In genomic region chr19:10332965-10333757, GRCh38 we compare ENCODE assay signal across 1 cellular context.
TF ChIP-seq lines count a peak whose summit lies in the region.

TSS of gene RAVER1 (minus strand) at chr19:10333529. CDS start at chr19:10333507, 22 bp downstream.

TF ChIP-seq in H1, 55 proteins besides CTCF, POLR2A, EP300 and RAD21:
- TF ChIP-seq CREB1 (IDR thresholded peaks at IDR 0.05): no peak; the same call in 1 of the 2 replicates
- no peak for TF ChIP-seq CEBPB (IDR thresholded peaks at IDR 0.05; ENCODE audit: low read depth, low read length)
- TF ChIP-seq POU5F1 (IDR thresholded peaks at IDR 0.05; ENCODE audit: low read depth, low read length): no peak
- no peak for TF ChIP-seq TCF12 (IDR thresholded peaks at IDR 0.05; ENCODE audit: low read depth, low read length)
- TF ChIP-seq EGR1 (IDR thresholded peaks at IDR 0.05; ENCODE audit: borderline replicate concordance, low read depth, low read length): no peak
- no peak for TF ChIP-seq ATF3 (IDR thresholded peaks at IDR 0.05; ENCODE audit: insufficient read depth, low read depth, low read length)
- TF ChIP-seq YY1 (IDR thresholded peaks at IDR 0.05; ENCODE audit: low read depth, low read length): peak; percentile 96
- peak; percentile 88 for TF ChIP-seq TAF1 (IDR thresholded peaks at IDR 0.05; ENCODE audit: low read depth, low read length)
- TF ChIP-seq GTF2F1 (IDR thresholded peaks at IDR 0.05; ENCODE audit: borderline replicate concordance, low read depth, low read length): no peak
- TF ChIP-seq SUZ12 (IDR thresholded peaks at IDR 0.05; ENCODE audit: low read length): no peak
- TF ChIP-seq NRF1 (IDR thresholded peaks at IDR 0.05; ENCODE audit: low read depth, low read length): peak; percentile 70
- no peak for TF ChIP-seq HDAC6 (IDR thresholded peaks at IDR 0.05; ENCODE audit: low read depth, low read length)
- peak; percentile 77 for TF ChIP-seq KDM5A (IDR thresholded peaks at IDR 0.05; ENCODE audit: low read length)
- TF ChIP-seq KDM1A (IDR thresholded peaks at IDR 0.05; ENCODE audit: borderline replicate concordance, low read length): no peak; the same call in 1 of the 2 replicates
- TF ChIP-seq ASH2L (IDR thresholded peaks at IDR 0.05; ENCODE audit: low read length): peak; percentile 92
- TF ChIP-seq RFX5 (IDR thresholded peaks at IDR 0.05; ENCODE audit: borderline replicate concordance, low read depth, low read length): no peak
- TF ChIP-seq KDM4A (IDR thresholded peaks at IDR 0.05; ENCODE audit: low read depth, low read length, severe bottlenecking): peak; percentile 28
- TF ChIP-seq USF2 (IDR thresholded peaks at IDR 0.05; ENCODE audit: low read length): no peak
- TF ChIP-seq SP1 (IDR thresholded peaks at IDR 0.05; ENCODE audit: low read depth, low read length): peak; percentile 54; the same call in 1 of the 2 replicates
- TF ChIP-seq BRCA1 (IDR thresholded peaks at IDR 0.05; ENCODE audit: low read depth, low read length): no peak
- no peak for TF ChIP-seq CBX8 (IDR thresholded peaks at IDR 0.05; ENCODE audit: borderline replicate concordance, low read depth, low read length)
- peak in 1 of 2 experiments; percentile 50; a peak in 1 of 4 replicates for TF ChIP-seq SIN3A (conservative IDR thresholded peaks at IDR 0.05 in 1 of 2, IDR thresholded peaks at IDR 0.05 in 1 of 2; ENCODE audit: low read depth in 1 of 2, low read length in 2 of 2)
- TF ChIP-seq NANOG (IDR thresholded peaks at IDR 0.05; ENCODE audit: insufficient read depth, low read depth, low read length, poor library complexity, severe bottlenecking): no peak
- no peak for TF ChIP-seq RNF2 (IDR thresholded peaks at IDR 0.05; ENCODE audit: borderline replicate concordance, low read depth, low read length, missing control alignments, poor library complexity, severe bottlenecking)
- TF ChIP-seq CTBP2 (IDR thresholded peaks at IDR 0.05; ENCODE audit: borderline replicate concordance, insufficient read depth, insufficient read length, low read length): no peak
- no peak for TF ChIP-seq SP4 (IDR thresholded peaks at IDR 0.05; ENCODE audit: low read length)
- no peak for TF ChIP-seq JUN (IDR thresholded peaks at IDR 0.05; ENCODE audit: low read depth, low read length)
- no peak for TF ChIP-seq SIRT6 (IDR thresholded peaks at IDR 0.05; ENCODE audit: low read length)
- TF ChIP-seq CHD7 (IDR thresholded peaks at IDR 0.05; ENCODE audit: insufficient replicate concordance, low read length): no peak
- TF ChIP-seq GABPA (IDR thresholded peaks at IDR 0.05; ENCODE audit: borderline replicate concordance, insufficient read depth, low read length): no peak
- no peak for TF ChIP-seq EZH2 (IDR thresholded peaks at IDR 0.05; ENCODE audit: low read depth, low read length, severe bottlenecking)
- TF ChIP-seq SP2 (IDR thresholded peaks at IDR 0.05; ENCODE audit: low read length): no peak
- TF ChIP-seq ZNF274 (IDR thresholded peaks at IDR 0.05; ENCODE audit: borderline replicate concordance, extremely low read depth, low read length): no peak
- TF ChIP-seq SAP30 (IDR thresholded peaks at IDR 0.05; ENCODE audit: insufficient read depth, insufficient replicate concordance, low read length): no peak
- TF ChIP-seq PHF8 (conservative IDR thresholded peaks at IDR 0.05; ENCODE audit: low read depth, low read length): peak; percentile 96
- peak; percentile 60; the same call in 1 of the 2 replicates for TF ChIP-seq MAX (IDR thresholded peaks at IDR 0.05)
- peak; percentile 66 for TF ChIP-seq JUND (IDR thresholded peaks at IDR 0.05; ENCODE audit: low read length)
- TF ChIP-seq SIX5 (IDR thresholded peaks at IDR 0.05; ENCODE audit: low read depth, low read length): no peak
- no peak for TF ChIP-seq CHD2 (IDR thresholded peaks at IDR 0.05; ENCODE audit: low read length)
- no peak; the same call in none of the 2 replicates for TF ChIP-seq POLR2AphosphoS5 (IDR thresholded peaks at IDR 0.05; ENCODE audit: low read depth, low read length)
- no peak for TF ChIP-seq HDAC2 (IDR thresholded peaks at IDR 0.05; ENCODE audit: borderline replicate concordance in 1 of 2, low read depth in 2 of 2, low read length in 2 of 2)
- no peak for TF ChIP-seq BCL11A (IDR thresholded peaks at IDR 0.05; ENCODE audit: low read depth in 2 of 2, low read length in 2 of 2)
- no peak for TF ChIP-seq TEAD4 (IDR thresholded peaks at IDR 0.05; ENCODE audit: low read depth, low read length)
- peak; percentile 72; the same call in 1 of the 2 replicates for TF ChIP-seq TBP (IDR thresholded peaks at IDR 0.05; ENCODE audit: low read depth, low read length)
- TF ChIP-seq SRF (IDR thresholded peaks at IDR 0.05; ENCODE audit: low read depth, low read length): no peak
- 0 out of 2 replicates have a peak, but pooled peaks have one; percentile 79 for TF ChIP-seq CHD1 (IDR thresholded peaks at IDR 0.05; ENCODE audit: low read depth, low read length)
- no peak for TF ChIP-seq RXRA (IDR thresholded peaks at IDR 0.05; ENCODE audit: insufficient read depth, low read depth, low read length)
- TF ChIP-seq ATF2 (IDR thresholded peaks at IDR 0.05; ENCODE audit: low read length): no peak
- no peak for TF ChIP-seq FOSL1 (IDR thresholded peaks at IDR 0.05; ENCODE audit: insufficient read depth, low read depth, low read length)
- TF ChIP-seq CBX5 (IDR thresholded peaks at IDR 0.05; ENCODE audit: low read depth, low read length): no peak
- 0 out of 2 replicates have a peak, but pooled peaks have one; percentile 15 for TF ChIP-seq E2F6 (IDR thresholded peaks at IDR 0.05)
- peak; percentile 82 for TF ChIP-seq TAF7 (optimal IDR thresholded peaks at IDR 0.05; ENCODE audit: borderline replicate concordance, low read depth, low read length)
- TF ChIP-seq BACH1 (IDR thresholded peaks at IDR 0.05; ENCODE audit: low read length): peak; percentile 19; the same call in 1 of the 2 replicates
- TF ChIP-seq RBBP5 (IDR thresholded peaks at IDR 0.05; ENCODE audit: borderline replicate concordance, low read depth, low read length): peak; percentile 83
- TF ChIP-seq MAFK (IDR thresholded peaks at IDR 0.05; ENCODE audit: low read depth, low read length): no peak
TF ChIP-seq in H1: peak in this region for 17.
